In genomic region chr12:128365831-128366231, GRCh38 we compare ENCODE assay signal across 8 cellular contexts.
DNase-seq lines count a peak whose midpoint lies in the region; ATAC-seq, FAIRE-seq and TF ChIP-seq lines count a peak whose summit lies in the region.

No MANE protein-coding gene starts in this region.

- H3K9ac ChIP-seq in H1 (replicated peaks in 1 of 4; ENCODE audit: extremely low read depth in 1 of 4, low read depth in 3 of 4, low read length in 3 of 4) (peak overlapping the region in 1 of 4 experiments; percentile 2; a peak in 3 of 7 replicates), liver (ENCODE audit: low read depth in 1 of 2, low read length in 2 of 2) (no peak overlapping the region), skeletal muscle tissue (ENCODE audit: low read depth in 1 of 3, low read length in 3 of 3) (no peak overlapping the region)

- no peak overlapping the region for H3K56ac ChIP-seq in H1 (replicated peaks; ENCODE audit: insufficient read length, low read depth, low read length)

- no peak overlapping the region for H2BK5ac ChIP-seq in H1 (ENCODE audit: low read depth, low read length)

- CTCF ChIA-PET in H1 (lab: Charles Lee; ENCODE audit: partially characterized antibody) = interaction anchor here (1.2 to 2.5 kb wide), 4 partner anchors 16 to 107 kb away, joined by 3 to 11 read pairs (median 9); no protein-coding TSS in a partner anchor

- no peak overlapping the region for H2BK120ac ChIP-seq in H1 (replicated peaks; ENCODE audit: low read depth, low read length)

- no peaks in the 10 kb centered on the region for H4K20me1 ChIP-seq in H1 (replicated peaks in 1 of 2; ENCODE audit: control insufficient read depth in 1 of 2, insufficient read depth in 2 of 2, low read length in 2 of 2)

- H2BK20ac ChIP-seq in H1 (ENCODE audit: low read length) = no peak overlapping the region

- peaks cover 39 to 42% of the 10 kb centered on the region in 2 donors for H3K27me3 Mint-ChIP-seq in natural killer cell (ENCODE audit: low read depth in 2 of 2)

- no peak overlapping the region for H2BK12ac ChIP-seq in H1 (ENCODE audit: low read depth, low read length)

- H3K9me3 Mint-ChIP-seq in natural killer cell = no peaks in the 10 kb centered on the region

- no peak overlapping the region for H2BK15ac ChIP-seq in H1 (ENCODE audit: low read length)

- H3K9me3 ChIP-seq in H1 (ENCODE audit: insufficient read depth in 2 of 2, low read depth in 1 of 2, low read length in 1 of 2) (no peaks in the 10 kb centered on the region), liver (ENCODE audit: control insufficient read depth in 4 of 4, low read length in 3 of 4) (no peaks in the 10 kb centered on the region), skeletal muscle tissue (ENCODE audit: control insufficient read depth in 3 of 3, low read length in 3 of 3) (peaks cover 0 to 2% (median 0%) of the 10 kb centered on the region in 3 donors)

- peaks cover 0 to 26% (median 19%) of the 10 kb centered on the region in 4 experiments; a peak in 6 of 7 replicates for H3K27me3 ChIP-seq in H1 (replicated peaks in 1 of 4; ENCODE audit: control insufficient read depth in 3 of 4, extremely low read depth in 1 of 4, insufficient read depth in 3 of 4, low read length in 3 of 4)
- H3K27me3 ChIP-seq in liver (ENCODE audit: control insufficient read depth in 4 of 4, insufficient read depth in 4 of 4, low read length in 3 of 4) = peaks cover 0 to 9% (median 4%) of the 10 kb centered on the region in 4 donors
- peaks cover 14 to 32% (median 19%) of the 10 kb centered on the region in 3 donors for H3K27me3 ChIP-seq in skeletal muscle tissue (ENCODE audit: control insufficient read depth in 3 of 3, insufficient read depth in 3 of 3, low read length in 3 of 3)

- no peak overlapping the region for H4K5ac ChIP-seq in H1 (ENCODE audit: insufficient read length, low read depth, low read length)

- H3K27ac ChIP-seq in H1 (ENCODE audit: low read depth, low read length) (no peak overlapping the region), liver (ENCODE audit: low read depth in 1 of 2, low read length in 2 of 2) (no peak overlapping the region), skeletal muscle tissue (ENCODE audit: low read depth, low read length) (no peak overlapping the region)

- H3K79me1 ChIP-seq in H1 (ENCODE audit: low read depth, low read length) = no peaks in the 10 kb centered on the region

- peak overlapping the region; percentile 76 to 90 for H3K4me2 ChIP-seq in H1 (ENCODE audit: insufficient read depth in 1 of 2, low read depth in 2 of 2, low read length in 2 of 2)

- H3K23me2 ChIP-seq in H1 (ENCODE audit: low read depth, low read length) = no peaks in the 10 kb centered on the region

- peak overlapping the region; percentile 33 to 57 (median 46); a peak in 7 of 8 replicates for H3K4me3 ChIP-seq in H1 (ENCODE audit: extremely low read depth in 1 of 4, insufficient read depth in 2 of 4, low read depth in 3 of 4, low read length in 4 of 4)
- peak overlapping the region in 2 of 3 donors; percentile 23 to 39 for H3K4me3 ChIP-seq in liver (ENCODE audit: low read depth in 1 of 3, low read length in 3 of 3)
- H3K4me3 ChIP-seq in skeletal muscle tissue (ENCODE audit: low read length in 3 of 3) = peak overlapping the region in 2 of 3 donors; percentile 56 to 58

- no peak overlapping the region; the same call in 1 of the 2 replicates for H3K18ac ChIP-seq in H1 (ENCODE audit: extremely low read depth, low read length)

- ATAC-seq in GM21786 (IDR thresholded peaks at IDR 0.05; ENCODE audit: unreplicated experiment) (no peak), natural killer cell (no peak), GM21717 (IDR thresholded peaks at IDR 0.05; ENCODE audit: unreplicated experiment) (no peak), GM21737 (IDR thresholded peaks at IDR 0.05; ENCODE audit: unreplicated experiment) (no peak)

- H2AK5ac ChIP-seq in H1 (ENCODE audit: low read depth, low read length) = no peak overlapping the region

- FAIRE-seq in H1 (lab: Jason Lieb, UNC) = no peak

- no peak for TF ChIP-seq POLR2A in H1 (IDR thresholded peaks at IDR 0.05; ENCODE audit: control extremely low read depth in 1 of 2, low read depth in 2 of 2, low read length in 2 of 2)

- H3K14ac ChIP-seq in H1 (ENCODE audit: insufficient read length) = no peak overlapping the region

- TF ChIP-seq CTCF in H1 (IDR thresholded peaks at IDR 0.05; ENCODE audit: control extremely low read depth in 1 of 3, insufficient read depth in 1 of 3, low read depth in 1 of 3, low read length in 3 of 3) (no peak), liver (IDR thresholded peaks at IDR 0.05; ENCODE audit: low read depth, low read length, missing input control) (no peak), natural killer cell (IDR thresholded peaks at IDR 0.05) (no peak)

- H3K4me1 ChIP-seq in H1 (replicated peaks in 1 of 4; ENCODE audit: control insufficient read depth in 3 of 4, insufficient read depth in 4 of 4, low read length in 3 of 4) = peaks cover 2 to 8% (median 4%) of the 10 kb centered on the region in 4 experiments; a peak in 6 of 7 replicates
- H3K4me1 ChIP-seq in liver (ENCODE audit: control insufficient read depth in 4 of 4, insufficient read depth in 4 of 4, low read length in 3 of 4) = peaks cover 0 to 7% (median 6%) of the 10 kb centered on the region in 4 donors
- peaks cover 0 to 4% (median 0%) of the 10 kb centered on the region in 3 donors for H3K4me1 ChIP-seq in skeletal muscle tissue (ENCODE audit: control insufficient read depth in 3 of 3, insufficient read depth in 3 of 3, low read length in 3 of 3)

- TF ChIP-seq RAD21 in H1 (IDR thresholded peaks at IDR 0.05 in 1 of 2, conservative IDR thresholded peaks at IDR 0.05 in 1 of 2; ENCODE audit: low read depth in 2 of 2, low read length in 2 of 2) = no peak
- TF ChIP-seq RAD21 in liver (IDR thresholded peaks at IDR 0.05) = no peak

- TF ChIP-seq EP300 in H1 (IDR thresholded peaks at IDR 0.05; ENCODE audit: borderline replicate concordance in 1 of 2, low read depth in 2 of 2, low read length in 2 of 2) = no peak

- H3K23ac ChIP-seq in H1 (ENCODE audit: insufficient read length) = no peak overlapping the region

- no peak overlapping the region for H3K4ac ChIP-seq in H1 (replicated peaks; ENCODE audit: insufficient read length, low read depth, low read length)

- no peaks in the 10 kb centered on the region for H3K36me3 Mint-ChIP-seq in natural killer cell

- H3K79me2 ChIP-seq in H1 (ENCODE audit: control insufficient read depth in 1 of 2, insufficient read depth in 2 of 2, low read length in 2 of 2) = no peaks in the 10 kb centered on the region

- H4K8ac ChIP-seq in H1 (ENCODE audit: extremely low read depth, insufficient read depth, low read length) = no peak overlapping the region

- H3K4me1 Mint-ChIP-seq in natural killer cell = peaks cover 5 to 10% of the 10 kb centered on the region in 2 donors

- H3K36me3 ChIP-seq in H1 (ENCODE audit: control insufficient read depth in 2 of 4, insufficient read depth in 4 of 4, low read length in 3 of 4) (no peaks in the 10 kb centered on the region), liver (ENCODE audit: control insufficient read depth in 4 of 4, insufficient read depth in 3 of 4, low read depth in 1 of 4, low read length in 3 of 4) (no peaks in the 10 kb centered on the region), skeletal muscle tissue (ENCODE audit: control insufficient read depth in 3 of 3, insufficient read depth in 3 of 3, low read length in 3 of 3) (no peaks in the 10 kb centered on the region)

- 15% methylated on average over 23 of the region's 23 CpGs; no CpG with 5 or more reads in 1 of the 2 experiments for WGBS in H1 (ENCODE audit: extremely low coverage in 1 of 2, insufficient coverage in 1 of 2, insufficient read length in 1 of 2, insufficient replicate concordance in 2 of 2, low coverage in 1 of 2, low lambda C conversion rate in 2 of 2, missing lambda C conversion rate in 1 of 2), 2 experiments
- 5% methylated on average over 23 of the region's 23 CpGs for WGBS in liver

- peak; percentile 7 for DNase-seq in NCI-H1092 (lab: John Stamatoyannopoulos, UW)
- DNase-seq in H1 (ENCODE audit: low read depth in 1 of 2, low spot score in 2 of 2) = peak in 1 of 2 experiments; percentile 54
- DNase-seq in natural killer cell = no peak

- H2AFZ ChIP-seq in H1 (ENCODE audit: low read length) = peak overlapping the region; percentile 74

- POLR2A ChIA-PET in H1 (lab: Charles Lee; ENCODE audit: partially characterized antibody) = interaction anchor here (0.9 to 1.0 kb wide), 2 partner anchors 14 to 18 kb away, joined by 3 read pairs; no protein-coding TSS in a partner anchor

- H3K4me3 Mint-ChIP-seq in natural killer cell = no peak overlapping the region

- intact Hi-C loops in natural killer cell (cut with micrococcal nuclease) = no loop called here

- H3K27ac Mint-ChIP-seq in natural killer cell = no peak overlapping the region

- H4K91ac ChIP-seq in H1 (replicated peaks; ENCODE audit: insufficient read length, low read length) = no peak overlapping the region

TF ChIP-seq in H1, 55 proteins besides CTCF, POLR2A, EP300 and RAD21:
- TF ChIP-seq KDM1A (IDR thresholded peaks at IDR 0.05; ENCODE audit: borderline replicate concordance, low read length) (no peak), ASH2L (IDR thresholded peaks at IDR 0.05; ENCODE audit: low read length) (peak; percentile 43), SUZ12 (IDR thresholded peaks at IDR 0.05; ENCODE audit: low read length) (peak; percentile 22; the same call in 1 of the 2 replicates)

TF ChIP-seq in liver, 16 proteins besides CTCF, POLR2A, EP300 and RAD21:
- no peak for TF ChIP-seq GABPA (IDR thresholded peaks at IDR 0.05 in 1 of 2, conservative IDR thresholded peaks at IDR 0.05 in 1 of 2)
- TF ChIP-seq FOXA2 (IDR thresholded peaks at IDR 0.05) = no peak
- no peak for TF ChIP-seq HNF4A (conservative IDR thresholded peaks at IDR 0.05)
